Comparison of ENCODE assay signal across 23 cellular contexts in the genomic region with DNA sequence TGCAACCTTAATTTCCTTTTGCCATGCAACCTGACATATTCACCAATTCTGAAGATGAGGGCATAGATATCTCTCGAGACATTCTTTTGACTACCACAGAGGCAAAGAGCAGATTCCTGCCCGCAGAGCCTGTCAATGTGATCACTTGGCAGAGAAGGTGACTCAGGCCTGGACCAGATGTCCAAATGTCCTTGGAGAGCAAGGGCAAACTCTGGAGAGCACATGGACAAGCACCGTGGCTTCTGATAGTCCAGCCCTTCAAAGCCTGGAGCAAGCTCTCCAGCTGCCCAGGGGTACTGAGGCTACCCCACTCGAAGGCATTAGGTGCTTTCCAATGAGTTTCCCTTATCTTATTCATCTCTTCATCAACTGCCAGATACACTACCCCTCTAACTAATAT. TPM values are rescaled to one million over a fixed set of nuclear protein-coding genes. Genes with fewer than 3 reads are reported as not detected.
A peak's percentile ranks its signal among the peaks of the same experiment; 100 is the strongest.
DNase-seq lines count a peak whose midpoint lies in the region; ATAC-seq, FAIRE-seq and TF ChIP-seq lines count a peak whose summit lies in the region.
"Had no signal": no experiment of that assay in that cellular context is flagged by ENCODE, and none has a peak within 500 bp of the region (broad histone marks: within the 10 kb centered on the region; RNA-seq: fewer than 3 reads in every experiment).

No MANE protein-coding gene starts in this region.

- peaks cover 27% of the 10 kb centered on the region for H3K4me1 Mint-ChIP-seq in endothelial cell (ENCODE audit: unreplicated experiment)
- peaks cover 3% of the 10 kb centered on the region for H3K4me1 Mint-ChIP-seq in osteocyte (ENCODE audit: unreplicated experiment)
- H3K4me1 Mint-ChIP-seq: CD4-positive, CD25-positive, alpha-beta regulatory T cell had no signal

- H3K27ac ChIP-seq in pancreas = no peak overlapping the region
- H3K27ac ChIP-seq: BLaER1 had no signal

- no peaks in the 10 kb centered on the region for H3K36me3 ChIP-seq in pancreas
- H3K36me3 ChIP-seq: BLaER1 had no signal

- H3K4me1 ChIP-seq in pancreas = peaks cover 19 to 26% (median 21%) of the 10 kb centered on the region in 3 donors
- H3K4me1 ChIP-seq: BLaER1 had no signal

- H3K27me3 Mint-ChIP-seq in endothelial cell (ENCODE audit: unreplicated experiment) = peaks cover 9% of the 10 kb centered on the region
- peaks cover 37% of the 10 kb centered on the region for H3K27me3 Mint-ChIP-seq in osteocyte (ENCODE audit: unreplicated experiment)

- peaks cover 6% of the 10 kb centered on the region for H3K36me3 Mint-ChIP-seq in endothelial cell (ENCODE audit: low read depth, unreplicated experiment)
- H3K36me3 Mint-ChIP-seq in osteocyte (ENCODE audit: unreplicated experiment) = no peaks in the 10 kb centered on the region
- H3K36me3 Mint-ChIP-seq: CD4-positive, CD25-positive, alpha-beta regulatory T cell had no signal

- H3K4me3 ChIP-seq in AG10803 (ENCODE audit: low read length) = no peak overlapping the region
- H3K4me3 ChIP-seq in pancreas = no peak overlapping the region
- H3K4me3 ChIP-seq: BLaER1, GM23338 had no signal

- H3K9me3 ChIP-seq in pancreas = no peaks in the 10 kb centered on the region
- H3K9me3 ChIP-seq: BLaER1, SK-N-SH had no signal

- ATAC-seq in HG03378 (IDR thresholded peaks at IDR 0.05; ENCODE audit: unreplicated experiment) (no peak), pancreas (no peak)
- ATAC-seq: GM23338 had no signal

- intact Hi-C loops in pancreas (cut with DNase I) = loop anchor here in 1 of 3 donors (10.0 kb wide), 1 partner anchor 247 kb away; no protein-coding TSS in a partner anchor

- H3K9me3 Mint-ChIP-seq in endothelial cell (ENCODE audit: unreplicated experiment) (no peaks in the 10 kb centered on the region), osteocyte (ENCODE audit: unreplicated experiment) (no peaks in the 10 kb centered on the region)
- H3K9me3 Mint-ChIP-seq: GM23338, H9, HFFc6 had no signal

- no peaks in the 10 kb centered on the region for H3K27me3 ChIP-seq in pancreas
- H3K27me3 ChIP-seq: BLaER1 had no signal

- H3K27ac Mint-ChIP-seq in endothelial cell (ENCODE audit: unreplicated experiment) (peak overlapping the region; percentile 50), osteocyte (ENCODE audit: unreplicated experiment) (no peak overlapping the region)
- H3K27ac Mint-ChIP-seq: CD4-positive, CD25-positive, alpha-beta regulatory T cell; GM23338; H9; HFFc6 had no signal

- DNase-seq in AG10803 (ENCODE audit: low read depth) (peak; percentile 58), EL (peak; percentile 26), endothelial cell (ENCODE audit: low spot score) (no peak), osteocyte (ENCODE audit: extremely low spot score, unreplicated experiment) (peak; percentile 54), pancreas (no peak), NCI-H1417 (lab: John Stamatoyannopoulos, UW) (no peak)
- DNase-seq: CD4-positive, CD25-positive, alpha-beta regulatory T cell; H9; HFFc6; KG1; NCI-H1092; NCI-H1436; NCI-H187; NCI-H2107; NCI-H446; NCI-H524 treated with DMSO at 0.1 percent for 48 hours; NCI-H774; SK-N-SH had no signal

- TF ChIP-seq CTCF in AG10803 (conservative IDR thresholded peaks at IDR 0.05; ENCODE audit: low read length) = no peak
- no peak for TF ChIP-seq CTCF in endothelial cell (IDR thresholded peaks at IDR 0.05; ENCODE audit: unreplicated experiment)
- TF ChIP-seq CTCF in osteocyte (IDR thresholded peaks at IDR 0.05) = no peak
- no peak for TF ChIP-seq CTCF in pancreas (IDR thresholded peaks at IDR 0.05)

- H3K4me3 Mint-ChIP-seq in endothelial cell (ENCODE audit: unreplicated experiment) (peak overlapping the region; percentile 22), osteocyte (ENCODE audit: unreplicated experiment) (no peak overlapping the region)
- H3K4me3 Mint-ChIP-seq: CD4-positive, CD25-positive, alpha-beta regulatory T cell; GM23338; H9; HFFc6 had no signal

- FAIRE-seq in pancreas (lab: Jason Lieb, UNC) = no peak
- FAIRE-seq: GM18507, RCC 7860 had no signal

- WGBS in pancreas, 2 donors = 77 to 85% methylated on average over 4 of the region's 4 CpGs

RNA-seq across cellular contexts. Expression of a gene that starts 50.4 kb away (rescaled TPM):
- total RNA-seq in endothelial cell (ENCODE audit: unreplicated experiment) (18.7 TPM), osteocyte (10.5 and 10.7 TPM in 2 replicates), pancreas (10 to 100 TPM in 3 of 6 donors, 1 to 10 TPM in 3; 6.3 to 17.1 (median 10.3) TPM)
- polyA plus RNA-seq in pancreas = 10 to 100 TPM in 1 of 2 donors, 1 to 10 TPM in 1; 6.0 to 12.4 TPM

Comparison
In these comparisons a context has a peak if more than half of its experiments do, and no peak if none do; other contexts are left out.
1. DNase-seq: peak in AG10803 (single experiment), EL (single experiment) and osteocyte (single experiment); none in endothelial cell (single experiment), pancreas (0 of 6) and NCI-H1417 (0 of 3).